In genomic region chr17:8221663-8222379, GRCh38 we compare ENCODE assay signal across 8 cellular contexts. TPM values are rescaled to one million over a fixed set of nuclear protein-coding genes. Genes with fewer than 3 reads are reported as not detected.
DNase-seq lines count a peak whose midpoint lies in the region; ATAC-seq, FAIRE-seq and TF ChIP-seq lines count a peak whose summit lies in the region.

No MANE protein-coding gene starts in this region.

- no peak for FAIRE-seq in H54 (lab: Jason Lieb, UNC)

- H3K79me2 ChIP-seq in SK-N-SH (ENCODE audit: insufficient read depth), result no peaks in the 10 kb centered on the region

- peaks cover 50% of the 10 kb centered on the region for H3K4me1 Mint-ChIP-seq in activated naive CD4-positive, alpha-beta T cell treated with anti-CD3 and anti-CD28 coated beads, Interleukin-2, amount 50 U/mL, for 24 hours
- H3K4me1 Mint-ChIP-seq in glutamatergic neuron (ENCODE audit: low read depth, unreplicated experiment), result peaks cover 12% of the 10 kb centered on the region

- no peak for TF ChIP-seq POLR2A in H54 (IDR thresholded peaks at IDR 0.05; ENCODE audit: low read depth, low read length)
- TF ChIP-seq POLR2A in ovary (IDR thresholded peaks at IDR 0.05), result no peak

- H3K4me1 ChIP-seq in SK-N-SH (ENCODE audit: control insufficient read depth in 1 of 2, insufficient read depth in 2 of 2, low read depth in 1 of 2, low read length in 1 of 2), result peaks cover 8 to 13% of the 10 kb centered on the region in 2 experiments; a peak in 2 of 4 replicates
- peaks cover 2% of the 10 kb centered on the region for H3K4me1 ChIP-seq in ovary (ENCODE audit: insufficient read depth)
- H3K4me1 ChIP-seq in thoracic aorta (ENCODE audit: control insufficient read depth in 1 of 2, low read depth in 2 of 2), result peaks cover 9 to 15% of the 10 kb centered on the region in 2 donors

- TF ChIP-seq RAD21 in SK-N-SH (IDR thresholded peaks at IDR 0.05; ENCODE audit: low read length), result no peak

- H3K4me3 Mint-ChIP-seq in activated naive CD4-positive, alpha-beta T cell treated with anti-CD3 and anti-CD28 coated beads, Interleukin-2, amount 50 U/mL, for 24 hours, result peak overlapping the region; percentile 97
- peak overlapping the region; percentile 94 for H3K4me3 Mint-ChIP-seq in glutamatergic neuron (ENCODE audit: unreplicated experiment)

- H3K9me3 ChIP-seq in SK-N-SH, result no peaks in the 10 kb centered on the region
- no peaks in the 10 kb centered on the region for H3K9me3 ChIP-seq in ovary
- no peaks in the 10 kb centered on the region for H3K9me3 ChIP-seq in thoracic aorta

- peak overlapping the region; percentile 89 for H2AFZ ChIP-seq in SK-N-SH (ENCODE audit: low read depth)

- no peaks in the 10 kb centered on the region for H3K9me2 ChIP-seq in SK-N-SH

- intact Hi-C loops in ovary (cut with DNase I), result loop anchor here (2.0 to 10.0 kb wide), 6 partner anchors 27 to 101 kb away; partner anchors contain the start of genes HES7 (in 2 of the 4), CTC1 (in 1 of the 4) and PFAS (in 1 of the 4)

- POLR2A ChIA-PET in SK-N-SH (lab: Yijun Ruan, JAX), result interaction anchor here (0.9 to 2.8 kb wide), 10 partner anchors 10 to 102 kb away, joined by 3 to 14 read pairs (median 6); partner anchors contain the start of genes BORCS6, CTC1 and RANGRF

- peaks cover 3% of the 10 kb centered on the region for H3K27me3 Mint-ChIP-seq in activated naive CD4-positive, alpha-beta T cell treated with anti-CD3 and anti-CD28 coated beads, Interleukin-2, amount 50 U/mL, for 24 hours
- peaks cover 43% of the 10 kb centered on the region for H3K27me3 Mint-ChIP-seq in glutamatergic neuron (ENCODE audit: unreplicated experiment)

- peaks cover 51% of the 10 kb centered on the region for H3F3A ChIP-seq in SK-N-SH (replicated peaks; ENCODE audit: insufficient read depth)

- H3K9ac ChIP-seq in SK-N-SH, result peak overlapping the region; percentile 89

- WGBS in SK-N-SH (ENCODE audit: low lambda C conversion rate), result under 1% methylated on average over 39 of the region's 40 CpGs
- 0% methylated on average over 40 of the region's 40 CpGs for WGBS in ovary, 3 donors

- H3K9me3 Mint-ChIP-seq in activated naive CD4-positive, alpha-beta T cell treated with anti-CD3 and anti-CD28 coated beads, Interleukin-2, amount 50 U/mL, for 24 hours, result no peaks in the 10 kb centered on the region
- peaks cover 51% of the 10 kb centered on the region for H3K9me3 Mint-ChIP-seq in glutamatergic neuron (ENCODE audit: unreplicated experiment)

- CTCF ChIA-PET in SK-N-SH (lab: Yijun Ruan, JAX), result interaction anchor here (1.0 to 6.5 kb wide), 13 partner anchors 9 to 1199 kb away, joined by 3 to 55 read pairs (median 5); partner anchors contain the start of genes ALOXE3, BORCS6, HES7 and KRABD2

- peak overlapping the region; percentile 98 for H3K4me2 ChIP-seq in SK-N-SH

- H3K36me3 ChIP-seq in SK-N-SH (replicated peaks in 1 of 2; ENCODE audit: control insufficient read depth in 1 of 2, insufficient read depth in 2 of 2, low read length in 1 of 2), result no peaks in the 10 kb centered on the region
- H3K36me3 ChIP-seq in ovary, result no peaks in the 10 kb centered on the region
- no peaks in the 10 kb centered on the region for H3K36me3 ChIP-seq in thoracic aorta

- H3K27me3 ChIP-seq in SK-N-SH (ENCODE audit: insufficient read depth) (no peaks in the 10 kb centered on the region), ovary (no peaks in the 10 kb centered on the region), thoracic aorta (replicated peaks; ENCODE audit: insufficient read depth) (no peaks in the 10 kb centered on the region)

- peaks cover 7% of the 10 kb centered on the region for H3K36me3 Mint-ChIP-seq in activated naive CD4-positive, alpha-beta T cell treated with anti-CD3 and anti-CD28 coated beads, Interleukin-2, amount 50 U/mL, for 24 hours
- H3K36me3 Mint-ChIP-seq in glutamatergic neuron (ENCODE audit: unreplicated experiment), result peaks cover 15% of the 10 kb centered on the region

- peak overlapping the region; percentile 92 to 95 for H3K27ac ChIP-seq in SK-N-SH (ENCODE audit: low read depth in 2 of 2, low read length in 1 of 2)
- peak overlapping the region; percentile 96 for H3K27ac ChIP-seq in ovary
- peak overlapping the region; percentile 97 to 100 for H3K27ac ChIP-seq in thoracic aorta

- peak overlapping the region; percentile 98 for H3K27ac Mint-ChIP-seq in activated naive CD4-positive, alpha-beta T cell treated with anti-CD3 and anti-CD28 coated beads, Interleukin-2, amount 50 U/mL, for 24 hours
- peak overlapping the region; percentile 100 for H3K27ac Mint-ChIP-seq in glutamatergic neuron (ENCODE audit: unreplicated experiment)

- H3K4me3 ChIP-seq in SK-N-SH (ENCODE audit: low read depth in 2 of 2, low read length in 1 of 2) (peak overlapping the region; percentile 83 to 86), ovary (peak overlapping the region; percentile 69), thoracic aorta (peak overlapping the region; percentile 94)

- H4K20me1 ChIP-seq in SK-N-SH (ENCODE audit: insufficient read depth), result 0 out of 2 replicates have a peak, but pooled peaks cover 4% of the 10 kb centered on the region

- DNase-seq in ELF-1 (ENCODE audit: low read depth, low spot score) (peak; percentile 97), H54 (ENCODE audit: insufficient read length, low spot score) (peak; percentile 21), M059J (ENCODE audit: low read depth) (peak; percentile 87), SK-N-SH (peak; percentile 60), glutamatergic neuron (peak; percentile 87), ovary (peak; percentile 84 to 92 (median 91)), thoracic aorta (ENCODE audit: low spot score) (peak; percentile 81)

- TF ChIP-seq EP300 in SK-N-SH (IDR thresholded peaks at IDR 0.05; ENCODE audit: borderline replicate concordance in 1 of 2, low read depth in 1 of 2, low read length in 1 of 2) (no peak; a peak in 1 of 4 replicates), ovary (IDR thresholded peaks at IDR 0.05) (no peak)

- TF ChIP-seq CTCF in SK-N-SH (IDR thresholded peaks at IDR 0.05) (no peak), glutamatergic neuron (IDR thresholded peaks at IDR 0.05; ENCODE audit: partially characterized antibody, unreplicated experiment) (no peak), ovary (IDR thresholded peaks at IDR 0.05) (peak in 1 of 3 donors; percentile 27), thoracic aorta (IDR thresholded peaks at IDR 0.05) (no peak)

- ATAC-seq in thoracic aorta (ENCODE audit: insufficient number of reproducible peaks, low FRiP score, low read depth), result peak; percentile 68

TF ChIP-seq in SK-N-SH, 30 proteins besides CTCF, POLR2A, EP300 and RAD21 (continues in another document):
- TF ChIP-seq USF1 (IDR thresholded peaks at IDR 0.05; ENCODE audit: borderline replicate concordance, low read depth) (no peak), NRF1 (IDR thresholded peaks at IDR 0.05; ENCODE audit: low read depth, low read length) (no peak)

RNA-seq across cellular contexts. Expression of gene AURKB, which starts 11.4 kb away (rescaled TPM):
- 78.7 and 123 TPM in 2 replicates for total RNA-seq in M059J (2014; rRNA removed; shearing (Covaris generic))
- polyA plus RNA-seq in SK-N-SH (2012; rRNA removed), result 28.8 and 43.9 TPM in 2 replicates
- polyA plus RNA-seq in SK-N-SH (2012; cell fraction: cytosol; rRNA removed), result 23.4 and 32.0 TPM in 2 replicates
- 104 and 168 TPM in 2 replicates for polyA plus RNA-seq in SK-N-SH (2012; cell fraction: nucleus; rRNA removed)
- 17.3 TPM for total RNA-seq in glutamatergic neuron (ENCODE audit: unreplicated experiment)
- total RNA-seq in ovary, result 1 to 10 TPM in 2 of 7 donors, under 1 TPM in 2, not detected in 3; 0.80 to 1.7 (median 1.1) TPM
- polyA plus RNA-seq in ovary, result 1 to 10 TPM in 1 of 2 donors, under 1 TPM in 1; 0.68 to 1.5 TPM
- total RNA-seq in thoracic aorta, result 1 to 10 TPM in 1 of 2 donors, not detected in 1; 1.6 TPM

RNA-seq across cellular contexts. Expression of gene CTC1, which starts 26.0 kb away (rescaled TPM):
- total RNA-seq in M059J (2014; rRNA removed; shearing (Covaris generic)), result 0.49 and 3.1 TPM in 2 replicates
- 11.0 and 12.6 TPM in 2 replicates for polyA plus RNA-seq in SK-N-SH (2012; rRNA removed)
- 3.2 and 4.8 TPM in 2 replicates for polyA plus RNA-seq in SK-N-SH (2012; cell fraction: cytosol; rRNA removed)
- polyA plus RNA-seq in SK-N-SH (2012; cell fraction: nucleus; rRNA removed), result 61.6 and 90.0 TPM in 2 replicates
- total RNA-seq in glutamatergic neuron (ENCODE audit: unreplicated experiment), result 85.3 TPM
- total RNA-seq in ovary, result 10 to 100 TPM; 28.3 to 60.0 (median 48.7) TPM
- polyA plus RNA-seq in ovary, result 10 to 100 TPM; 18.4 to 33.4 TPM
- 10 to 100 TPM; 25.3 to 38.6 TPM for total RNA-seq in thoracic aorta

RNA-seq across cellular contexts. Expression of gene PFAS, which starts 27.3 kb away (rescaled TPM):
- 14.5 and 22.9 TPM in 2 replicates for total RNA-seq in M059J (2014; rRNA removed; shearing (Covaris generic))
- 22.4 and 24.0 TPM in 2 replicates for polyA plus RNA-seq in SK-N-SH (2012; rRNA removed)
- 7.1 and 9.5 TPM in 2 replicates for polyA plus RNA-seq in SK-N-SH (2012; cell fraction: cytosol; rRNA removed)
- 91.9 and 99.7 TPM in 2 replicates for polyA plus RNA-seq in SK-N-SH (2012; cell fraction: nucleus; rRNA removed)
- 74.6 TPM for total RNA-seq in glutamatergic neuron (ENCODE audit: unreplicated experiment)
- total RNA-seq in ovary, result 10 to 100 TPM in 6 of 7 donors, 1 to 10 TPM in 1; 6.6 to 69.9 (median 35.3) TPM
- 10 to 100 TPM in 1 of 2 donors, 1 to 10 TPM in 1; 8.4 to 11.0 TPM for polyA plus RNA-seq in ovary
- 10 to 100 TPM; 13.2 to 15.2 TPM for total RNA-seq in thoracic aorta

RNA-seq across cellular contexts. Expression of gene BORCS6, which starts 31.8 kb away (rescaled TPM):
- 3.9 and 6.8 TPM in 2 replicates for total RNA-seq in M059J (2014; rRNA removed; shearing (Covaris generic))
- polyA plus RNA-seq in SK-N-SH (2012; rRNA removed) (3.7 and 4.3 TPM in 2 replicates), ovary (1 to 10 TPM; 1.3 to 7.2 TPM)
- 2.1 and 3.5 TPM in 2 replicates for polyA plus RNA-seq in SK-N-SH (2012; cell fraction: cytosol; rRNA removed)
- 2.9 and 3.5 TPM in 2 replicates for polyA plus RNA-seq in SK-N-SH (2012; cell fraction: nucleus; rRNA removed)
- total RNA-seq in glutamatergic neuron (ENCODE audit: unreplicated experiment) (14.2 TPM), ovary (1 to 10 TPM; 5.5 to 7.2 (median 6.7) TPM), thoracic aorta (10 to 100 TPM; 11.9 to 13.8 TPM)

RNA-seq across cellular contexts. Expression of gene TMEM107, which starts 45.6 kb away (rescaled TPM):
- 27.5 and 31.5 TPM in 2 replicates for total RNA-seq in M059J (2014; rRNA removed; shearing (Covaris generic))
- polyA plus RNA-seq in SK-N-SH (2012; rRNA removed) (18.6 and 19.2 TPM in 2 replicates), ovary (10 to 100 TPM in 1 of 2 donors, 1 to 10 TPM in 1; 8.2 to 10.3 TPM)
- polyA plus RNA-seq in SK-N-SH (2012; cell fraction: cytosol; rRNA removed), result 16.7 and 17.7 TPM in 2 replicates
- polyA plus RNA-seq in SK-N-SH (2012; cell fraction: nucleus; rRNA removed), result 16.7 and 21.4 TPM in 2 replicates
- total RNA-seq in glutamatergic neuron (ENCODE audit: unreplicated experiment) (12.8 TPM), ovary (10 to 100 TPM in 5 of 7 donors, 1 to 10 TPM in 2; 7.5 to 57.6 (median 16.1) TPM), thoracic aorta (10 to 100 TPM in 1 of 2 donors, 1 to 10 TPM in 1; 8.4 to 32.1 TPM)

Comparison
In these comparisons a context has a peak if more than half of its experiments do, and no peak if none do; other contexts are left out.
1. Peak in every context shown above with its lines: DNase-seq, ATAC-seq, H3K4me3 ChIP-seq and H3K27ac ChIP-seq.
2. DNase-seq: peak in every context shown above with its lines; median percentile 97 in ELF-1; 91 in ovary; 87 in M059J; 87 in glutamatergic neuron; 81 in thoracic aorta; 60 in SK-N-SH; 21 in H54.